ENCODE assay signal across 1 cellular context in the genomic region with DNA sequence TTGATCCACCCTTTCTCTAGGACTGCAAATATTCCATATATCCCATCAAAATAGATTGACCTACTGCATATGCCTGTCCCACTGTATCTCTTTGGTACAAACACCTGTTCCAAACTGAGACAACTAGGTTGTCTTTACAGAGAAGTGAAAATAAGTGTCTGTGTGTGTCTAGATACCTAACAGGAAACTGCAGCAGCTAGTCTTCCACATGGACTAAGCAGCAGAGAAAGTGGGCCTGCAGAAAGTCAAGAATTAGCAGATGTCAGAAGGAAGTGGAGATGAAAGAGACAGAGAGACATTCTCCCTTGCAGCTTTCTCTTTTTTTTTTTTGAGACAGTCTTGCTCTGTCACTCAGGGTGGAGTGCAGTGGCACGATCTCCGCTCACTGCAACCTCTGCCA.
TF ChIP-seq lines count a peak whose summit lies in the region.

No MANE protein-coding gene starts in this region.

TF ChIP-seq in GM12878, 131 proteins besides CTCF, POLR2A, EP300 and RAD21 (continued from another document):
- no peak for TF ChIP-seq IRF5 (IDR thresholded peaks at IDR 0.05; ENCODE audit: borderline replicate concordance)
- TF ChIP-seq, protein P1, sequence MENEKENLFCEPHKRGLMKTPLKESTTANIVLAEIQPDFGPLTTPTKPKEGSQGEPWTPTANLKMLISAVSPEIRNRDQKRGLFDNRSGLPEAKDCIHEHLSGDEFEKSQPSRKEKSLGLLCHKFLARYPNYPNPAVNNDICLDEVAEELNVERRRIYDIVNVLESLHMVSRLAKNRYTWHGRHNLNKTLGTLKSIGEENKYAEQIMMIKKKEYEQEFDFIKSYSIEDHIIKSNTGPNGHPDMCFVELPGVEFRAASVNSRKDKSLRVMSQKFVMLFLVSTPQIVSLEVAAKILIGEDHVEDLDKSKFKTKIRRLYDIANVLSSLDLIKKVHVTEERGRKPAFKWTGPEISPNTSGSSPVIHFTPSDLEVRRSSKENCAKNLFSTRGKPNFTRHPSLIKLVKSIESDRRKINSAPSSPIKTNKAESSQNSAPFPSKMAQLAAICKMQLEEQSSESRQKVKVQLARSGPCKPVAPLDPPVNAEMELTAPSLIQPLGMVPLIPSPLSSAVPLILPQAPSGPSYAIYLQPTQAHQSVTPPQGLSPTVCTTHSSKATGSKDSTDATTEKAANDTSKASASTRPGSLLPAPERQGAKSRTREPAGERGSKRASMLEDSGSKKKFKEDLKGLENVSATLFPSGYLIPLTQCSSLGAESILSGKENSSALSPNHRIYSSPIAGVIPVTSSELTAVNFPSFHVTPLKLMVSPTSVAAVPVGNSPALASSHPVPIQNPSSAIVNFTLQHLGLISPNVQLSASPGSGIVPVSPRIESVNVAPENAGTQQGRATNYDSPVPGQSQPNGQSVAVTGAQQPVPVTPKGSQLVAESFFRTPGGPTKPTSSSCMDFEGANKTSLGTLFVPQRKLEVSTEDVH (IDR thresholded peaks at IDR 0.05; ENCODE audit: low read depth, partially characterized antibody), result no peak
- no peak for TF ChIP-seq SP1 (IDR thresholded peaks at IDR 0.05; ENCODE audit: low read depth, low read length)
- TF ChIP-seq SIN3A (IDR thresholded peaks at IDR 0.05; ENCODE audit: low read depth, low read length), result no peak
- TF ChIP-seq SRF (IDR thresholded peaks at IDR 0.05; ENCODE audit: low read depth in 2 of 2, low read length in 2 of 2), result no peak
